ENCODE assay signal across 25 cellular contexts in the genomic region with DNA sequence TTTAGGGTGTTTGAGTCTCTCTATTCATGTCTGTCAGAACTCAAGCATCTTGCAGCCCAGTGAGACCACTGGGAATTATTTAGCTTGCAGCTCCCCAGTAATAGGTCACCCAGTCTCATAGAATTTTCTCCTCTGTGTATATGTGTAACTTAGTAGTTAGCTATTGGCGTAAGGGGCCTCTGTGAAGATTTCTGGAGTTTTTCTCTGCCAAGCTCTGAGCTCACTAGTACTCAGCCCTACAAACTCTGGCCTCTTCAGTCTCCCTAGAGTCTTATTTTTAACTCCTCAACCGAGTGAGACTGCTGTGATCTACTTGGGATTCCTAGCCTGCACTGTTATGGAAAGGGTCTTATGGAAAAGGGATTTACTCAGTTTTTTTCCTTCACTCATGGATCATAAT.
"Had no signal": no experiment of that assay in that cellular context is flagged by ENCODE, and none has a peak within 500 bp of the region (broad histone marks: within the 10 kb centered on the region; RNA-seq: fewer than 3 reads in every experiment).

No MANE protein-coding gene starts in this region.

- H3K27me3 ChIP-seq: esophagus muscularis mucosa, right lobe of liver, testis, transverse colon, uterus had no signal

- H3K4me3 Mint-ChIP-seq: activated CD8-positive, alpha-beta T cell treated with anti-CD3 and anti-CD28 coated beads for 36 hours; activated naive CD4-positive, alpha-beta T cell treated with anti-CD3 and anti-CD28 coated beads, Interleukin-2, amount 50 U/mL, for 24 hours; activated naive CD8-positive, alpha-beta T cell treated with anti-CD3 and anti-CD28 coated beads, Interleukin-2, amount 50 U/mL, for 24 hours; naive thymus-derived CD8-positive, alpha-beta T cell; T-helper 17 cell had no signal

- H3K9me3 Mint-ChIP-seq: activated CD8-positive, alpha-beta T cell treated with anti-CD3 and anti-CD28 coated beads for 36 hours; activated naive CD4-positive, alpha-beta T cell treated with anti-CD3 and anti-CD28 coated beads, Interleukin-2, amount 50 U/mL, for 24 hours; activated naive CD8-positive, alpha-beta T cell treated with anti-CD3 and anti-CD28 coated beads, Interleukin-2, amount 50 U/mL, for 24 hours; activated T-helper 2 cell treated with anti-CD3 and anti-CD28 coated beads, Interferon-gamma antibody, Interleukin-2, Interleukin-4, amounts not matched to agents 10 μg/mL and 5 μg/mL and 100 μg/mL, durations not matched to agents 14 hours and 24 hours and 36 hours had no signal

- H3K4me1 Mint-ChIP-seq: activated naive CD4-positive, alpha-beta T cell treated with anti-CD3 and anti-CD28 coated beads, Interleukin-2, amount 50 U/mL, for 24 hours; activated naive CD8-positive, alpha-beta T cell treated with anti-CD3 and anti-CD28 coated beads, Interleukin-2, amount 50 U/mL, for 24 hours; naive thymus-derived CD8-positive, alpha-beta T cell; T-helper 17 cell had no signal

- H3K9me3 ChIP-seq: esophagus muscularis mucosa, left ventricle myocardium inferior, right lobe of liver, testis, transverse colon, uterus had no signal

- ATAC-seq: activated CD8-positive, alpha-beta T cell treated with anti-CD3 and anti-CD28 coated beads for 36 hours; activated naive CD8-positive, alpha-beta T cell treated with anti-CD3 and anti-CD28 coated beads, Interleukin-2, amount 50 U/mL, for 24 hours; naive thymus-derived CD8-positive, alpha-beta T cell; right lobe of liver; stimulated activated naive CD8-positive, alpha-beta T cell treated with anti-CD3 and anti-CD28 coated beads, Interleukin-15, Interleukin-2, amounts not matched to agents 100 U/mL and 50 U/mL, for 24 hours; T-helper 17 cell had no signal

- DNase-seq: activated CD4-positive, alpha-beta T cell treated with anti-CD3 and anti-CD28 coated beads, Interleukin-2, amount 50 U/mL, for 1 hour; activated CD4-positive, CD25-positive, alpha-beta regulatory T cell treated with anti-CD3 and anti-CD28 coated beads, Interleukin-2, amount 50 U/mL, for 72 hours; activated CD8-positive, alpha-beta T cell treated with anti-CD3 and anti-CD28 coated beads for 36 hours; activated naive CD8-positive, alpha-beta T cell treated with anti-CD3 and anti-CD28 coated beads, Interleukin-2, amount 50 U/mL, for 24 hours; activated T-cell treated with anti-CD3 and anti-CD28 coated beads, Interleukin-2, amount 50 U/mL, for 48 hours; amygdala; dermis blood vessel endothelial cell; effector CD4-positive, alpha-beta T cell; kidney glomerular epithelial cell; left ventricle myocardium inferior; mammary epithelial cell; midbrain; naive thymus-derived CD8-positive, alpha-beta T cell; right lobe of liver; stimulated activated CD4-positive, alpha-beta T cell treated with anti-CD3 and anti-CD28 coated beads, Interleukin-2, amount 100 ng/mL, for 48 hours; stimulated activated naive CD8-positive, alpha-beta T cell treated with anti-CD3 and anti-CD28 coated beads, Interleukin-15, Interleukin-2, amounts not matched to agents 100 U/mL and 50 U/mL, for 24 hours; T-helper 17 cell; T1000; testis; transverse colon; uterus; WERI-Rb-1 had no signal

- H3K27ac ChIP-seq: left ventricle myocardium inferior, right lobe of liver, testis, uterus, WERI-Rb-1 had no signal

- H3K27ac Mint-ChIP-seq: activated CD8-positive, alpha-beta T cell treated with anti-CD3 and anti-CD28 coated beads for 36 hours; activated naive CD4-positive, alpha-beta T cell treated with anti-CD3 and anti-CD28 coated beads, Interleukin-2, amount 50 U/mL, for 24 hours; activated naive CD8-positive, alpha-beta T cell treated with anti-CD3 and anti-CD28 coated beads, Interleukin-2, amount 50 U/mL, for 24 hours; activated T-helper 2 cell treated with anti-CD3 and anti-CD28 coated beads, Interferon-gamma antibody, Interleukin-2, Interleukin-4, amounts not matched to agents 10 μg/mL and 5 μg/mL and 100 μg/mL, durations not matched to agents 14 hours and 24 hours and 36 hours; naive thymus-derived CD8-positive, alpha-beta T cell; T-helper 17 cell had no signal

- H3K4me1 ChIP-seq: left ventricle myocardium inferior, right lobe of liver, testis, uterus had no signal

- H3K27me3 Mint-ChIP-seq: activated naive CD4-positive, alpha-beta T cell treated with anti-CD3 and anti-CD28 coated beads, Interleukin-2, amount 50 U/mL, for 24 hours; activated naive CD8-positive, alpha-beta T cell treated with anti-CD3 and anti-CD28 coated beads, Interleukin-2, amount 50 U/mL, for 24 hours; T-helper 17 cell had no signal

- H3K36me3 Mint-ChIP-seq: activated naive CD4-positive, alpha-beta T cell treated with anti-CD3 and anti-CD28 coated beads, Interleukin-2, amount 50 U/mL, for 24 hours; naive thymus-derived CD8-positive, alpha-beta T cell had no signal

- H3K36me3 ChIP-seq: esophagus muscularis mucosa, left ventricle myocardium inferior, right lobe of liver, transverse colon, uterus, WERI-Rb-1 had no signal

- H3K4me3 ChIP-seq: esophagus muscularis mucosa, left ventricle myocardium inferior, right lobe of liver, testis, transverse colon, uterus had no signal
